Comparison of ENCODE assay signal across 8 cellular contexts in genomic region chr3:111761309-111761795, GRCh38.
DNase-seq lines count a peak whose midpoint lies in the region; ATAC-seq and TF ChIP-seq lines count a peak whose summit lies in the region.

No MANE protein-coding gene starts in this region.

- no peaks in the 10 kb centered on the region for H4K20me1 ChIP-seq in OCI-LY7 (ENCODE audit: insufficient read depth, low read length)

- ATAC-seq in HG02884 (IDR thresholded peaks at IDR 0.05; ENCODE audit: unreplicated experiment), result peak; percentile 67
- no peak for ATAC-seq in HG02623 (IDR thresholded peaks at IDR 0.05; ENCODE audit: unreplicated experiment)
- ATAC-seq in GM21526 (IDR thresholded peaks at IDR 0.05; ENCODE audit: low FRiP score, unreplicated experiment), result no peak
- no peak for ATAC-seq in HG02840 (IDR thresholded peaks at IDR 0.05; ENCODE audit: low FRiP score, unreplicated experiment)

- H3K4me2 ChIP-seq in OCI-LY7 (ENCODE audit: low read length), result no peak overlapping the region

- peaks cover 15% of the 10 kb centered on the region for H3K36me3 Mint-ChIP-seq in nephron (ENCODE audit: low read depth)

- peaks cover 15% of the 10 kb centered on the region for H3K9me3 Mint-ChIP-seq in nephron

- no TSS peak for BruUV-seq in OCI-LY7 (replicated peaks; lab: Mats Ljungman, UMichigan)

- DNase-seq in CD1c-positive myeloid dendritic cell (ENCODE audit: extremely low spot score) (peak; percentile 70), caudate nucleus (lab: John Stamatoyannopoulos, UW) (peak in 7 of 61 donors; percentile 3 to 70 (median 10)), OCI-LY7 (ENCODE audit: low spot score) (no peak)

- POLR2A ChIA-PET in OCI-LY7 (lab: Charles Lee), result interaction anchor here (0.7 to 1.2 kb wide), 2 partner anchors 23 to 130 kb away, joined by 3 to 4 read pairs; no protein-coding TSS in a partner anchor

- no peak for TF ChIP-seq CTCF in nephron (IDR thresholded peaks at IDR 0.05; ENCODE audit: unreplicated experiment in 3 of 3)
- no peak for TF ChIP-seq CTCF in OCI-LY7 (conservative IDR thresholded peaks at IDR 0.05; ENCODE audit: low read length)

- no peaks in the 10 kb centered on the region for H3K27me3 Mint-ChIP-seq in nephron (ENCODE audit: low read depth)

- peak overlapping the region; percentile 82 to 94 (median 93) for H3K27ac Mint-ChIP-seq in nephron

- H3K4me1 Mint-ChIP-seq in nephron, result peaks cover 59% of the 10 kb centered on the region

- peak overlapping the region; percentile 54 for H3K27ac ChIP-seq in caudate nucleus (ENCODE audit: low read depth, low read length)
- no peak overlapping the region for H3K27ac ChIP-seq in OCI-LY7 (ENCODE audit: low read depth, low read length, poor library complexity, severe bottlenecking)

- CTCF ChIA-PET in OCI-LY7 (lab: Charles Lee; ENCODE audit: unreplicated experiment), result no interaction called here

- H3K9me2 ChIP-seq in OCI-LY7 (ENCODE audit: insufficient read depth, low read length), result no peaks in the 10 kb centered on the region

- H2AFZ ChIP-seq in OCI-LY7 (ENCODE audit: low read length), result no peak overlapping the region

- no peaks in the 10 kb centered on the region for H3K9me3 ChIP-seq in OCI-LY7 (ENCODE audit: low read length)

- no peaks in the 10 kb centered on the region for H3K4me1 ChIP-seq in OCI-LY7 (ENCODE audit: insufficient read depth, low read length, poor library complexity, severe bottlenecking)

- no peak overlapping the region for H3K4me3 Mint-ChIP-seq in nephron

- no peaks in the 10 kb centered on the region for H3K79me2 ChIP-seq in OCI-LY7 (ENCODE audit: insufficient read depth, low read depth, low read length)

- no peak overlapping the region for H3K4me3 ChIP-seq in OCI-LY7 (ENCODE audit: low read depth, low read length, poor library complexity, severe bottlenecking)

- H3K36me3 ChIP-seq in OCI-LY7 (ENCODE audit: insufficient read depth, low read length), result no peaks in the 10 kb centered on the region

- intact Hi-C loops in OCI-LY7 (cut with micrococcal nuclease; ENCODE audit: unreplicated experiment), result no loop called here
